1 cellular context compared by ENCODE assay signal in genomic region chr3:197809356-197810020, GRCh38.
TF ChIP-seq lines count a peak whose summit lies in the region.

No MANE protein-coding gene starts in this region.

TF ChIP-seq in HepG2, 621 proteins besides CTCF, POLR2A, EP300 and RAD21:
- TF ChIP-seq ZNF12 (CRISPR knock-in tag; IDR thresholded peaks at IDR 0.05), result no peak
- no peak for TF ChIP-seq ZNF570 (CRISPR knock-in tag; IDR thresholded peaks at IDR 0.05; ENCODE audit: borderline replicate concordance)
- no peak for TF ChIP-seq CBX2 (IDR thresholded peaks at IDR 0.05; ENCODE audit: low read depth, low read length)
- no peak for TF ChIP-seq CBX2 (CRISPR knock-in tag; IDR thresholded peaks at IDR 0.05; ENCODE audit: low read depth)
- no peak for TF ChIP-seq ZKSCAN1 (IDR thresholded peaks at IDR 0.05; ENCODE audit: low read length)
- TF ChIP-seq GTF2F1 (IDR thresholded peaks at IDR 0.05; ENCODE audit: low read length), result no peak
